In genomic region chr7:151432658-151433521, GRCh38 we compare ENCODE assay signal across 9 cellular contexts. TPM values are rescaled to one million over a fixed set of nuclear protein-coding genes. Genes with fewer than 3 reads are reported as not detected.
A peak's percentile ranks its signal among the peaks of the same experiment; 100 is the strongest.
DNase-seq lines count a peak whose midpoint lies in the region; ATAC-seq, FAIRE-seq and TF ChIP-seq lines count a peak whose summit lies in the region.
"Had no signal": no experiment of that assay in that cellular context is flagged by ENCODE, and none has a peak within 500 bp of the region (broad histone marks: within the 10 kb centered on the region; RNA-seq: fewer than 3 reads in every experiment).

No MANE protein-coding gene starts in this region.

- ATAC-seq in GM19328 (IDR thresholded peaks at IDR 0.05; ENCODE audit: unreplicated experiment) (peak; percentile 46), GM12878 (peak; percentile 89), HG03025 (IDR thresholded peaks at IDR 0.05; ENCODE audit: low FRiP score, unreplicated experiment) (no peak), psoas muscle (no peak)

- H3K4me3 ChIP-seq in AG04450 (ENCODE audit: low read depth, low read length) (no peak overlapping the region), GM12878 (no peak overlapping the region), thyroid gland (replicated peaks in 1 of 3) (no peak overlapping the region), psoas muscle (no peak overlapping the region)

- TF ChIP-seq CTCF in AG04450 (IDR thresholded peaks at IDR 0.05; ENCODE audit: low read depth, low read length) (peak; percentile 20; the same call in 1 of the 2 replicates), GM12878 (IDR thresholded peaks at IDR 0.05 in 2 of 3, conservative IDR thresholded peaks at IDR 0.05 in 1 of 3; ENCODE audit: control insufficient read depth in 2 of 3, extremely low read depth in 1 of 3, insufficient read depth in 1 of 3, low read depth in 3 of 3, low read length in 3 of 3) (peak in 2 of 3 experiments; percentile 51 to 53; a peak in 4 of 6 replicates), thyroid gland (IDR thresholded peaks at IDR 0.05) (peak in 2 of 6 experiments; percentile 19 to 23), psoas muscle (IDR thresholded peaks at IDR 0.05) (no peak)

- no peaks in the 10 kb centered on the region; the same call in 1 of the 2 replicates for H3K9me3 ChIP-seq in AG04450 (ENCODE audit: control insufficient read depth, insufficient read depth, low read length)
- no peaks in the 10 kb centered on the region for H3K9me3 ChIP-seq in GM12878 (replicated peaks; ENCODE audit: control insufficient read depth, insufficient read depth, low read length)
- H3K9me3 ChIP-seq in thyroid gland, result no peaks in the 10 kb centered on the region
- no peaks in the 10 kb centered on the region for H3K9me3 ChIP-seq in psoas muscle

- H3K36me3 ChIP-seq in GM12878 (ENCODE audit: control insufficient read depth in 2 of 2, insufficient read depth in 2 of 2, low read length in 1 of 2) (no peaks in the 10 kb centered on the region), thyroid gland (no peaks in the 10 kb centered on the region), psoas muscle (ENCODE audit: insufficient read depth in 1 of 2, low read depth in 1 of 2) (no peaks in the 10 kb centered on the region)

- SMC1A ChIA-PET in GM12878 (lab: Charles Lee; ENCODE audit: uncharacterized antibody, unreplicated experiment), result no interaction called here

- H3K27ac ChIP-seq in AG04450 (ENCODE audit: low read depth, low read length), result no peak overlapping the region
- no peak overlapping the region for H3K27ac ChIP-seq in GM12878 (ENCODE audit: control insufficient read depth, insufficient read depth)
- H3K27ac ChIP-seq in thyroid gland, result peak overlapping the region; percentile 75 to 95 (median 92)
- no peak overlapping the region for H3K27ac ChIP-seq in psoas muscle

- H3K79me2 ChIP-seq in GM12878 (ENCODE audit: control insufficient read depth, insufficient read depth, low read length), result no peaks in the 10 kb centered on the region

- FAIRE-seq in GM12878 (lab: Jason Lieb, UNC), result no peak

- TF ChIP-seq POLR2A in GM12878 (IDR thresholded peaks at IDR 0.05; ENCODE audit: low read depth, low read length) (no peak), thyroid gland (IDR thresholded peaks at IDR 0.05) (peak in 1 of 2 donors; percentile 36)

- peak overlapping the region; percentile 38; the same call in 1 of the 2 replicates for H3K4me2 ChIP-seq in GM12878 (ENCODE audit: control insufficient read depth, insufficient read depth)

- CTCF ChIA-PET in AG04450 (lab: Charles Lee) (no interaction called here), GM12878 (lab: Yijun Ruan, JAX) (interaction anchor here (1.1 kb wide), 1 partner anchor 16 kb away, joined by 3 read pairs; no protein-coding TSS in a partner anchor)

- TF ChIP-seq RAD21 in GM12878 (IDR thresholded peaks at IDR 0.05; ENCODE audit: insufficient read depth, low read depth, low read length), result 0 out of 2 replicates have a peak, but pooled peaks have one; percentile 12

- H3K9ac ChIP-seq in GM12878 (ENCODE audit: control insufficient read depth, insufficient read depth, low read length), result no peak overlapping the region; the same call in 1 of the 2 replicates

- peaks cover 3% of the 10 kb centered on the region for H3K27me3 ChIP-seq in AG04450 (ENCODE audit: control insufficient read depth, insufficient read depth, low read length)
- H3K27me3 ChIP-seq in GM12878 (replicated peaks in 1 of 2; ENCODE audit: control insufficient read depth in 2 of 2, insufficient read depth in 2 of 2, low read length in 1 of 2), result no peaks in the 10 kb centered on the region; a peak in 1 of 4 replicates
- H3K27me3 ChIP-seq in thyroid gland, result no peaks in the 10 kb centered on the region
- H3K27me3 ChIP-seq in psoas muscle (ENCODE audit: insufficient read depth in 3 of 3, low read length in 2 of 3), result peaks cover 0 to 6% (median 0%) of the 10 kb centered on the region in 3 donors

- no peaks in the 10 kb centered on the region for H4K20me1 ChIP-seq in GM12878 (ENCODE audit: control insufficient read depth, insufficient read depth)

- in situ Hi-C loops in GM12878 (cut with MboI), result no loop called here

- 25% methylated on average over 14 of the region's 14 CpGs for WGBS in GM12878 (ENCODE audit: insufficient coverage, insufficient replicate concordance, low lambda C conversion rate, missing lambda C conversion rate)
- 66 to 83% methylated on average over 11 to 13 of the region's 14 CpGs for WGBS in thyroid gland, 2 donors
- 68 to 83% (median 81%) methylated on average over 14 of the region's 14 CpGs for WGBS in psoas muscle, 3 donors

- no peak for DNase-seq in AG04450 (ENCODE audit: low read depth, low spot score)
- DNase-seq in MV-4-11 (lab: John Stamatoyannopoulos, UW), result peak; percentile 9
- DNase-seq in GM12878 (ENCODE audit: low read depth, low spot score), result peak; percentile 11
- DNase-seq in thyroid gland, result peak; percentile 74 to 80
- no peak for DNase-seq in DMS153 (lab: John Stamatoyannopoulos, UW)
- DNase-seq in psoas muscle, result no peak

- no TSS peak for BruUV-seq in GM12878 (replicated peaks; lab: Mats Ljungman, UMichigan)

- TF ChIP-seq EP300 in GM12878 (IDR thresholded peaks at IDR 0.05; ENCODE audit: borderline replicate concordance in 1 of 2, control insufficient read depth in 1 of 2, low read depth in 2 of 2, low read length in 2 of 2), result no peak

- intact Hi-C loops in GM12878 (cut with micrococcal nuclease; ENCODE audit: unreplicated experiment), result no loop called here
- intact Hi-C loops in thyroid gland (cut with DNase I), result no loop called here
- intact Hi-C loops in psoas muscle (cut with DNase I), result loop anchor here in 1 of 2 donors (5.0 kb wide), 1 partner anchor 56 kb away; no protein-coding TSS in a partner anchor

- RAD21 ChIA-PET in GM12878 (lab: Charles Lee; ENCODE audit: unreplicated experiment), result interaction anchor here (1.1 kb wide), 1 partner anchor 117 kb away, joined by 3 read pairs; no protein-coding TSS in a partner anchor

- H3K4me1 ChIP-seq in GM12878 (ENCODE audit: control insufficient read depth, insufficient read depth, low read length) (peaks cover 22% of the 10 kb centered on the region), thyroid gland (peaks cover 81 to 95% of the 10 kb centered on the region in 2 donors), psoas muscle (no peaks in the 10 kb centered on the region)

- peak overlapping the region; percentile 73 for H2AFZ ChIP-seq in GM12878 (ENCODE audit: control insufficient read depth, low read depth, low read length)

- POLR2A ChIA-PET in AG04450 (lab: Yijun Ruan, JAX), result no interaction called here
- POLR2A ChIA-PET in GM12878 (lab: Charles Lee), result interaction anchor here (0.6 kb wide), 1 partner anchor 10 kb away, joined by 9 read pairs; no protein-coding TSS in a partner anchor

TF ChIP-seq in GM12878, 131 proteins besides CTCF, POLR2A, EP300 and RAD21:
- no peak for TF ChIP-seq JUND (IDR thresholded peaks at IDR 0.05; ENCODE audit: low read depth, low read length)
- peak; percentile 13; the same call in 1 of the 2 replicates for TF ChIP-seq TCF3 (IDR thresholded peaks at IDR 0.05; ENCODE audit: borderline replicate concordance, insufficient read depth, low read depth, low read length)
TF ChIP-seq in GM12878: peak in this region for 1.

RNA-seq across cellular contexts. Expression of gene CRYGN, which starts 7.1 kb away (rescaled TPM):
- polyA plus RNA-seq in AG04450 (2011; rRNA removed) (not detected in 2 replicates), GM12878 (2011; rRNA removed) (not detected in 2 replicates), GM12878 (2014; fragmentation: Illumina TruSeq; extraction: Trizol) (not detected in 2 replicates), GM12878 (2014; fragmentation: Nextera tagmentation; extraction: Ambion mirVana) (not detected), GM12878 (2014; rRNA removed) (not detected in 2 replicates), GM12878 (2016; fragmentation: Nextera tagmentation; extraction: Ambion mirVana) (not detected), psoas muscle (under 1 TPM in 1 of 3 donors, not detected in 2; 0.12 TPM)
- not detected in 2 replicates for polyA minus RNA-seq in AG04450 (2011; rRNA and poly(A)+ RNA removed)
- total RNA-seq in GM12878 (2013; cell fraction: nucleolus; rRNA removed), result 0.32 TPM in 1 of 2 replicates, not detected in the other
- total RNA-seq in GM12878 (2014; rRNA removed) (not detected in 2 replicates), GM12878 (2014; rRNA removed; fragmentation: Illumina TruSeq; extraction: Trizol) (not detected in 2 replicates), GM12878 (2021) (not detected in 2 replicates), thyroid gland (10 to 100 TPM; 16.4 to 45.5 (median 24.5) TPM), psoas muscle (under 1 TPM in 1 of 4 donors, not detected in 3; 0.15 TPM)
- not detected for polyA plus RNA-seq in GM12878 (2011; ENCODE audit: low read depth)
- polyA plus RNA-seq in GM12878 (2011; cell fraction: cytosol; rRNA removed), result 0.03 TPM in 1 of 2 replicates, not detected in the other
- polyA plus RNA-seq in GM12878 (2011; cell fraction: nucleus; rRNA removed), result 0.34 and 0.44 TPM in 2 replicates
- not detected in 2 replicates for polyA plus RNA-seq in GM12878 (2012)
- not detected in 2 replicates for polyA minus RNA-seq in GM12878 (2011; rRNA and poly(A)+ RNA removed)
- polyA minus RNA-seq in GM12878 (2011; cell fraction: cytosol; rRNA and poly(A)+ RNA removed), result not detected in 2 replicates
- 0.36 TPM in 1 of 2 replicates, not detected in the other for polyA minus RNA-seq in GM12878 (2011; cell fraction: nucleus; rRNA and poly(A)+ RNA removed)
- total RNA-seq: skeletal muscle tissue had no signal

RNA-seq across cellular contexts. Expression of gene WDR86, which starts 23.1 kb away (rescaled TPM):
- polyA plus RNA-seq in AG04450 (2011; rRNA removed) (0.15 and 0.17 TPM in 2 replicates), GM12878 (2011; rRNA removed) (0.15 and 0.22 TPM in 2 replicates), GM12878 (2014; fragmentation: Illumina TruSeq; extraction: Trizol) (not detected in 2 replicates), GM12878 (2014; fragmentation: Nextera tagmentation; extraction: Ambion mirVana) (under 1 TPM in 1 of 2 experiments, not detected in 1; 0.05 TPM), GM12878 (2014; rRNA removed) (not detected in 2 replicates), GM12878 (2016; fragmentation: Nextera tagmentation; extraction: Ambion mirVana) (under 1 TPM in 1 of 2 experiments, not detected in 1; 0.19 TPM), psoas muscle (under 1 TPM in 2 of 3 donors, not detected in 1; 0.03 to 0.20 TPM)
- polyA minus RNA-seq in AG04450 (2011; rRNA and poly(A)+ RNA removed), result 0.65 and 0.83 TPM in 2 replicates
- 5.1 and 8.3 TPM in 2 replicates for total RNA-seq in GM12878 (2013; cell fraction: nucleolus; rRNA removed)
- total RNA-seq in GM12878 (2014; rRNA removed) (not detected in 2 replicates), GM12878 (2014; rRNA removed; fragmentation: Illumina TruSeq; extraction: Trizol) (not detected in 2 replicates), GM12878 (2021) (not detected in 2 replicates), thyroid gland (100 to 1,000 TPM in 3 of 4 donors, 10 to 100 TPM in 1; 99.5 to 203 (median 142) TPM), psoas muscle (under 1 TPM in 3 of 4 donors, not detected in 1; 0.29 to 0.44 (median 0.34) TPM)
- polyA plus RNA-seq in GM12878 (2011; ENCODE audit: low read depth), result 0.29 TPM
- polyA plus RNA-seq in GM12878 (2011; cell fraction: cytosol; rRNA removed), result 0.24 and 0.38 TPM in 2 replicates
- polyA plus RNA-seq in GM12878 (2011; cell fraction: nucleus; rRNA removed), result 2.7 and 4.6 TPM in 2 replicates
- 0.26 and 0.65 TPM in 2 replicates for polyA plus RNA-seq in GM12878 (2012)
- 0.37 and 1.0 TPM in 2 replicates for polyA minus RNA-seq in GM12878 (2011; rRNA and poly(A)+ RNA removed)
- not detected in 2 replicates for polyA minus RNA-seq in GM12878 (2011; cell fraction: cytosol; rRNA and poly(A)+ RNA removed)
- polyA minus RNA-seq in GM12878 (2011; cell fraction: nucleus; rRNA and poly(A)+ RNA removed), result 0.57 and 0.73 TPM in 2 replicates

Comparison
In these comparisons a context has a peak if more than half of its experiments do, and no peak if none do; other contexts are left out.
1. DNase-seq: peak in MV-4-11 (single experiment), GM12878 (single experiment) and thyroid gland (2 of 2); none in AG04450 (single experiment), DMS153 (single experiment) and psoas muscle (0 of 2).
2. H3K27ac ChIP-seq: peak in thyroid gland (3 of 3); none in AG04450 (single experiment), GM12878 (single experiment) and psoas muscle (single experiment).
3. ATAC-seq: peak in GM19328 (single experiment) and GM12878 (single experiment); none in HG03025 (single experiment) and psoas muscle (0 of 4).
4. RNA of gene CRYGN, which starts 7.1 kb away (total RNA-seq): 16.4 to 45.5 TPM in thyroid gland; 0.15 TPM in psoas muscle and 0.32 TPM in GM12878; every median in the first group is over 10 times any median in the second.
5. RNA of gene WDR86, which starts 23.1 kb away (total RNA-seq): 99.5 to 203 TPM in thyroid gland; 0.29 to 0.44 TPM in psoas muscle and 5.1 to 8.3 TPM in GM12878; every median in the first group is over 10 times any median in the second.